1 cellular context compared by ENCODE assay signal in genomic region chr3:48898383-48899234, GRCh38.
TF ChIP-seq lines count a peak whose summit lies in the region.

TSS of gene SLC25A20 (minus strand) at chr3:48898882. CDS start at chr3:48898794, 88 bp downstream.

TF ChIP-seq in HepG2, 621 proteins besides CTCF, POLR2A, EP300 and RAD21 (continued from another document and continues in another):
- TF ChIP-seq ZGPAT (CRISPR knock-in tag; IDR thresholded peaks at IDR 0.05) (peak; percentile 88), NCOR1 (IDR thresholded peaks at IDR 0.05; ENCODE audit: borderline replicate concordance, low read length) (peak; percentile 67; the same call in 1 of the 2 replicates), ZFP82 (CRISPR knock-in tag; IDR thresholded peaks at IDR 0.05; ENCODE audit: borderline replicate concordance) (no peak), SIX4 (CRISPR knock-in tag; IDR thresholded peaks at IDR 0.05) (0 out of 2 replicates have a peak, but pooled peaks have one; percentile 27), ATF5 (CRISPR knock-in tag; IDR thresholded peaks at IDR 0.05; ENCODE audit: low read depth) (no peak; the same call in 1 of the 2 replicates), GFI1 (CRISPR knock-in tag; IDR thresholded peaks at IDR 0.05; ENCODE audit: borderline replicate concordance) (no peak), RNF2 (conservative IDR thresholded peaks at IDR 0.05; ENCODE audit: low read depth) (no peak), ERF (CRISPR knock-in tag; IDR thresholded peaks at IDR 0.05) (peak; percentile 65; the same call in 1 of the 2 replicates), PHF21A (CRISPR knock-in tag; IDR thresholded peaks at IDR 0.05) (peak; percentile 49; the same call in 1 of the 2 replicates), ZNF430 (CRISPR knock-in tag; IDR thresholded peaks at IDR 0.05) (peak; percentile 5; the same call in 1 of the 2 replicates), YY1 (IDR thresholded peaks at IDR 0.05; ENCODE audit: insufficient read depth, insufficient replicate concordance, low read depth, low read length) (peak; percentile 27), WIZ (CRISPR knock-in tag; IDR thresholded peaks at IDR 0.05) (peak; percentile 85; the same call in 1 of the 2 replicates), CBX2 (IDR thresholded peaks at IDR 0.05; ENCODE audit: low read depth, low read length) (no peak), CBX2 (CRISPR knock-in tag; IDR thresholded peaks at IDR 0.05; ENCODE audit: low read depth) (no peak), ZSCAN29 (CRISPR knock-in tag; conservative IDR thresholded peaks at IDR 0.05) (no peak), LBX2 (CRISPR knock-in tag; IDR thresholded peaks at IDR 0.05; ENCODE audit: borderline replicate concordance) (0 out of 2 replicates have a peak, but pooled peaks have one; percentile 21), GABPA (IDR thresholded peaks at IDR 0.05; ENCODE audit: low read depth, low read length) (peak; percentile 74), GABPA (CRISPR knock-in tag; IDR thresholded peaks at IDR 0.05; ENCODE audit: low read depth) (peak; percentile 89), ZSCAN25 (CRISPR knock-in tag; IDR thresholded peaks at IDR 0.05) (0 out of 2 replicates have a peak, but pooled peaks have one; percentile 29), GLI4 (CRISPR knock-in tag; IDR thresholded peaks at IDR 0.05; ENCODE audit: borderline replicate concordance) (peak; percentile 23; the same call in 1 of the 2 replicates), ZBED4 (CRISPR knock-in tag; IDR thresholded peaks at IDR 0.05; ENCODE audit: borderline replicate concordance) (peak; percentile 46; the same call in 1 of the 2 replicates), KLF11 (CRISPR knock-in tag; IDR thresholded peaks at IDR 0.05) (no peak), ZNF770 (CRISPR knock-in tag; IDR thresholded peaks at IDR 0.05) (peak; percentile 73), ZSCAN21 (CRISPR knock-in tag; IDR thresholded peaks at IDR 0.05; ENCODE audit: borderline replicate concordance) (0 out of 2 replicates have a peak, but pooled peaks have one; percentile 71), ARID5B (CRISPR knock-in tag; IDR thresholded peaks at IDR 0.05) (peak; percentile 52; the same call in 1 of the 2 replicates), POLR2G (IDR thresholded peaks at IDR 0.05; ENCODE audit: low read depth, low read length) (peak; percentile 51; the same call in 1 of the 2 replicates), IRF2 (CRISPR knock-in tag; IDR thresholded peaks at IDR 0.05) (peak; percentile 31; the same call in 1 of the 2 replicates), SP2 (CRISPR knock-in tag; IDR thresholded peaks at IDR 0.05) (0 out of 2 replicates have a peak, but pooled peaks have one; percentile 3), TCF7L2 (IDR thresholded peaks at IDR 0.05; ENCODE audit: low read depth, low read length) (no peak), CREB1 (IDR thresholded peaks at IDR 0.05) (no peak), CREB1 (CRISPR knock-in tag; IDR thresholded peaks at IDR 0.05) (no peak), HNF4A (CRISPR knock-in tag; IDR thresholded peaks at IDR 0.05) (0 out of 2 replicates have a peak, but pooled peaks have one; percentile 34), ELF4 (CRISPR knock-in tag; IDR thresholded peaks at IDR 0.05; ENCODE audit: borderline replicate concordance) (0 out of 2 replicates have a peak, but pooled peaks have one; percentile 61), RFXAP (CRISPR knock-in tag; IDR thresholded peaks at IDR 0.05; ENCODE audit: borderline replicate concordance) (0 out of 2 replicates have a peak, but pooled peaks have one; percentile 24), MATR3 (CRISPR knock-in tag; IDR thresholded peaks at IDR 0.05) (no peak), KLF15 (CRISPR knock-in tag; IDR thresholded peaks at IDR 0.05; ENCODE audit: borderline replicate concordance) (no peak; the same call in 1 of the 2 replicates), ELK4 (CRISPR knock-in tag; IDR thresholded peaks at IDR 0.05; ENCODE audit: borderline replicate concordance) (peak; percentile 56; the same call in 1 of the 2 replicates), MAZ (IDR thresholded peaks at IDR 0.05; ENCODE audit: borderline replicate concordance, low read depth, low read length) (peak; percentile 80), MAZ (CRISPR knock-in tag; IDR thresholded peaks at IDR 0.05; ENCODE audit: low read depth) (peak; percentile 49; the same call in 1 of the 2 replicates), MIER2 (CRISPR knock-in tag; IDR thresholded peaks at IDR 0.05) (no peak), ARNTL (CRISPR knock-in tag; IDR thresholded peaks at IDR 0.05) (peak; percentile 47; the same call in 1 of the 2 replicates), HOMEZ (CRISPR knock-in tag; IDR thresholded peaks at IDR 0.05; ENCODE audit: low read depth) (peak; percentile 53; the same call in 1 of the 2 replicates), HNF1B (CRISPR knock-in tag; IDR thresholded peaks at IDR 0.05) (peak; percentile 54), MEIS2 (CRISPR knock-in tag; IDR thresholded peaks at IDR 0.05) (peak; percentile 33; the same call in 1 of the 2 replicates), ZNF30 (CRISPR knock-in tag; IDR thresholded peaks at IDR 0.05) (no peak), TGIF2 (CRISPR knock-in tag; IDR thresholded peaks at IDR 0.05) (peak; percentile 93), AGO1 (IDR thresholded peaks at IDR 0.05; ENCODE audit: low read depth, low read length, poor library complexity, severe bottlenecking) (peak; percentile 46), ZNF333 (CRISPR knock-in tag; IDR thresholded peaks at IDR 0.05; ENCODE audit: borderline replicate concordance) (peak; percentile 8; the same call in 1 of the 2 replicates)
